Comparison of ENCODE assay signal across 14 cellular contexts in genomic region chr20:38932457-38933120, GRCh38. TPM values are rescaled to one million over a fixed set of nuclear protein-coding genes. Genes with fewer than 3 reads are reported as not detected.
DNase-seq lines count a peak whose midpoint lies in the region; ATAC-seq, FAIRE-seq and TF ChIP-seq lines count a peak whose summit lies in the region.
"Had no signal": no experiment of that assay in that cellular context is flagged by ENCODE, and none has a peak within 500 bp of the region (broad histone marks: within the 10 kb centered on the region; RNA-seq: fewer than 3 reads in every experiment).

No MANE protein-coding gene starts in this region.

- H3K36me3 Mint-ChIP-seq in Caco-2 (ENCODE audit: insufficient read depth, unreplicated experiment) (peaks cover 89% of the 10 kb centered on the region), chondrocyte (ENCODE audit: low read depth) (no peaks in the 10 kb centered on the region)
- no peaks in the 10 kb centered on the region for H3K36me3 Mint-ChIP-seq in CD8-positive, alpha-beta T cell

- H3K9me3 ChIP-seq in Caco-2 = no peaks in the 10 kb centered on the region
- no peaks in the 10 kb centered on the region for H3K9me3 ChIP-seq in MG63
- no peaks in the 10 kb centered on the region for H3K9me3 ChIP-seq in CD8-positive, alpha-beta T cell (ENCODE audit: low read length)
- H3K9me3 ChIP-seq: pancreas had no signal

- BruUV-seq in Caco-2 (replicated peaks; lab: Mats Ljungman, UMichigan) = no TSS peak

- POLR2A ChIA-PET in Caco-2 (lab: Charles Lee) = no interaction called here
- POLR2A ChIA-PET in CD8-positive, alpha-beta T cell (lab: Charles Lee) = no interaction called here

- no peaks in the 10 kb centered on the region; the same call in 1 of the 2 replicates for H3K36me3 ChIP-seq in Caco-2 (ENCODE audit: control insufficient read depth, insufficient read depth, low read length)
- H3K36me3 ChIP-seq in MG63 = peaks cover 73% of the 10 kb centered on the region
- no peaks in the 10 kb centered on the region for H3K36me3 ChIP-seq in CD8-positive, alpha-beta T cell (ENCODE audit: insufficient read depth, low read length)
- H3K36me3 ChIP-seq: pancreas had no signal

- TF ChIP-seq CTCF in Caco-2 (IDR thresholded peaks at IDR 0.05; ENCODE audit: insufficient read depth in 1 of 2, low read depth in 1 of 2, low read length in 1 of 2, severe bottlenecking in 1 of 2, unreplicated experiment in 1 of 2) = no peak
- TF ChIP-seq CTCF in chondrocyte (IDR thresholded peaks at IDR 0.05) = no peak
- TF ChIP-seq CTCF in CD8-positive, alpha-beta T cell (IDR thresholded peaks at IDR 0.05) = no peak

- peaks cover 48% of the 10 kb centered on the region for H3K4me1 Mint-ChIP-seq in Caco-2 (ENCODE audit: low read depth, unreplicated experiment)
- peaks cover 19% of the 10 kb centered on the region for H3K4me1 Mint-ChIP-seq in chondrocyte (ENCODE audit: low read depth)
- H3K4me1 Mint-ChIP-seq in CD8-positive, alpha-beta T cell (ENCODE audit: low read depth) = peaks cover 18% of the 10 kb centered on the region

- no peak for FAIRE-seq in frontal cortex (lab: Jason Lieb, UNC)
- FAIRE-seq: H54, keratinocyte, pancreas had no signal

- no peak overlapping the region for H3K27ac ChIP-seq in CD8-positive, alpha-beta T cell (ENCODE audit: low read depth, low read length)
- H3K27ac ChIP-seq: pancreas had no signal

- H3K27me3 ChIP-seq in Caco-2 (replicated peaks; ENCODE audit: control insufficient read depth, insufficient read depth, low read length) (no peaks in the 10 kb centered on the region), MG63 (no peaks in the 10 kb centered on the region)
- H3K27me3 ChIP-seq in CD8-positive, alpha-beta T cell (ENCODE audit: insufficient read depth, low read length) = no peaks in the 10 kb centered on the region
- H3K27me3 ChIP-seq: pancreas had no signal

- no peaks in the 10 kb centered on the region for H3K9me3 Mint-ChIP-seq in Caco-2 (ENCODE audit: unreplicated experiment)
- H3K9me3 Mint-ChIP-seq in chondrocyte (ENCODE audit: low read depth) = no peaks in the 10 kb centered on the region
- no peaks in the 10 kb centered on the region for H3K9me3 Mint-ChIP-seq in CD8-positive, alpha-beta T cell
- H3K9me3 Mint-ChIP-seq: dendritic cell treated with granulocyte-macrophage colony-stimulating factor and Interleukin-4, amounts not matched to agents 40 ng/mL and 50 ng/mL, for 4 days had no signal

- intact Hi-C loops in Caco-2 (cut with micrococcal nuclease; ENCODE audit: unreplicated experiment) = loop anchor here (2.0 kb wide), 1 partner anchor 30 kb away; the partner anchor contains the start of gene DHX35
- intact Hi-C loops in CD8-positive, alpha-beta T cell (cut with DNase I, micrococcal nuclease) = no loop called here

- H3K27me3 Mint-ChIP-seq in Caco-2 (ENCODE audit: insufficient read depth, unreplicated experiment) (no peaks in the 10 kb centered on the region), chondrocyte (ENCODE audit: low read depth) (no peaks in the 10 kb centered on the region)
- no peaks in the 10 kb centered on the region for H3K27me3 Mint-ChIP-seq in CD8-positive, alpha-beta T cell (ENCODE audit: low read depth)
- H3K27me3 Mint-ChIP-seq: dendritic cell treated with granulocyte-macrophage colony-stimulating factor and Interleukin-4, amounts not matched to agents 40 ng/mL and 50 ng/mL, for 4 days had no signal

- CTCF ChIA-PET in Caco-2 (lab: Charles Lee) = interaction anchor here (0.6 to 1.1 kb wide), 2 partner anchors 30 to 200 kb away, joined by 3 read pairs; partner anchors contain the start of gene DHX35
- CTCF ChIA-PET in CD8-positive, alpha-beta T cell (lab: Charles Lee) = interaction anchor here (0.9 to 1.0 kb wide), 2 partner anchors 63 to 116 kb away, joined by 3 read pairs; no protein-coding TSS in a partner anchor

- peaks cover 27% of the 10 kb centered on the region for H3K4me1 ChIP-seq in Caco-2
- peaks cover 6% of the 10 kb centered on the region for H3K4me1 ChIP-seq in CD8-positive, alpha-beta T cell (ENCODE audit: insufficient read depth, low read length)
- H3K4me1 ChIP-seq: pancreas had no signal

- DNase-seq in Caco-2 = no peak
- DNase-seq in MG63 = peak; percentile 95
- no peak for DNase-seq in chondrocyte (ENCODE audit: low spot score)
- DNase-seq in myocyte (ENCODE audit: low read depth) = peak; percentile 39
- DNase-seq in CD8-positive, alpha-beta T cell = no peak
- DNase-seq in frontal cortex (ENCODE audit: low spot score in 2 of 2) = no peak
- no peak for DNase-seq in cortex of kidney (lab: John Stamatoyannopoulos, UW)
- DNase-seq: NCI-H1048; NK-92 treated with Interleukin-12 subunit alpha and Interleukin-12 subunit beta, amount 100 ng/mL, for 24 hours; pancreas had no signal

- ATAC-seq in CD8-positive, alpha-beta T cell = no peak
- ATAC-seq in HG03460 (IDR thresholded peaks at IDR 0.05; ENCODE audit: unreplicated experiment) = no peak
- ATAC-seq: pancreas had no signal

- H3K4me3 Mint-ChIP-seq in Caco-2 (ENCODE audit: unreplicated experiment) = no peak overlapping the region
- no peak overlapping the region for H3K4me3 Mint-ChIP-seq in chondrocyte (ENCODE audit: unreplicated experiment)
- no peak overlapping the region for H3K4me3 Mint-ChIP-seq in CD8-positive, alpha-beta T cell
- H3K4me3 Mint-ChIP-seq: dendritic cell treated with granulocyte-macrophage colony-stimulating factor and Interleukin-4, amounts not matched to agents 40 ng/mL and 50 ng/mL, for 4 days had no signal

- H3K27ac Mint-ChIP-seq in Caco-2 (ENCODE audit: unreplicated experiment) (peak overlapping the region; percentile 57), chondrocyte (ENCODE audit: unreplicated experiment) (peak overlapping the region; percentile 36)
- H3K27ac Mint-ChIP-seq in CD8-positive, alpha-beta T cell = no peak overlapping the region
- H3K27ac Mint-ChIP-seq: dendritic cell treated with granulocyte-macrophage colony-stimulating factor and Interleukin-4, amounts not matched to agents 40 ng/mL and 50 ng/mL, for 4 days had no signal

- H3K4me3 ChIP-seq in Caco-2 (ENCODE audit: low read depth, low read length) (no peak overlapping the region), MG63 (peak overlapping the region; percentile 3; the same call in 1 of the 2 replicates)
- H3K4me3 ChIP-seq in CD8-positive, alpha-beta T cell (ENCODE audit: low read depth, low read length) = no peak overlapping the region
- H3K4me3 ChIP-seq: pancreas had no signal

RNA-seq across cellular contexts. Expression of gene FAM83D, which starts 6.4 kb away (rescaled TPM):
- 82.4 and 86.3 TPM in 2 replicates for total RNA-seq in Caco-2 (2022)
- total RNA-seq in MG63 (2014; rRNA removed; shearing (Covaris generic); ENCODE audit: low replicate concordance) = 71.5 and 73.9 TPM in 2 replicates
- total RNA-seq in chondrocyte = 1.5 to 4.8 TPM (median 4.5 TPM) in 3 replicates
- total RNA-seq in myocyte = 0.21 and 0.67 TPM in 2 replicates
- 0.18 TPM for polyA plus RNA-seq in myocyte (2012)
- 1 to 10 TPM; 5.3 to 6.3 TPM for total RNA-seq in CD8-positive, alpha-beta T cell
- 2.4 TPM for total RNA-seq in frontal cortex

RNA-seq across cellular contexts. Expression of gene DHX35, which starts 29.6 kb away (rescaled TPM):
- total RNA-seq in Caco-2 (2022) = 25.0 and 29.5 TPM in 2 replicates
- 17.9 and 18.9 TPM in 2 replicates for total RNA-seq in MG63 (2014; rRNA removed; shearing (Covaris generic); ENCODE audit: low replicate concordance)
- 7.0 to 8.4 TPM (median 7.8 TPM) in 3 replicates for total RNA-seq in chondrocyte
- 10.5 and 14.0 TPM in 2 replicates for total RNA-seq in myocyte
- polyA plus RNA-seq in myocyte (2012) = 7.4 TPM
- 1 to 10 TPM; 8.5 to 8.8 TPM for total RNA-seq in CD8-positive, alpha-beta T cell
- 15.5 TPM for total RNA-seq in frontal cortex

Comparison
In these comparisons a context has a peak if more than half of its experiments do, and no peak if none do; other contexts are left out.
1. DNase-seq: peak in MG63 (single experiment) and myocyte (single experiment); none in Caco-2 (0 of 2), chondrocyte (single experiment), CD8-positive, alpha-beta T cell (0 of 7), frontal cortex (0 of 2) and cortex of kidney (single experiment).